In the genomic region with DNA sequence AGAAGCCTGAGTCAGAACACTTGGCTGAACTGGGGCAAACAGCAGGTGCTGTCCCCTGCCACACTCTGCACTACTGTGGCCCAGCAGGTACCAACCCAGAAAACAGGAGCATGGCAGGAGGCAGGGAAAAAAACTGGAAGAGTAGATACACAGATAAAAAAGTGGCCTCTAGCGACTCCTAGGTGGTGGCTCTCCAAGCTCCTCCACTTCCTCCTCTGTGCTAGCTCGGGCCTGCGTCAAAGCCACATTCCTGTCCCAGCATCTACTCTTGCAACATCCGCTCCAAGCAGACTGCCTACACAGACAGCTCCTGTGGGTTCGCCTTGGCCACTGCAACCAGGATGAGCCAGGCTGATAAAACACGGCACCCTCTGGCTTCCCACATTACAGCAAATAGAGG, we compare ENCODE assay signal across 1 cellular context.
A peak's percentile ranks its signal among the peaks of the same experiment; 100 is the strongest.
TF ChIP-seq lines count a peak whose summit lies in the region.

No MANE protein-coding gene starts in this region.

TF ChIP-seq in HepG2, 621 proteins besides CTCF, POLR2A, EP300 and RAD21:
- TF ChIP-seq CEBPB (IDR thresholded peaks at IDR 0.05; ENCODE audit: borderline replicate concordance, low read depth, low read length): peak; percentile 85
- peak; percentile 33; the same call in 1 of the 2 replicates for TF ChIP-seq GABPB1 (CRISPR knock-in tag; IDR thresholded peaks at IDR 0.05)
- TF ChIP-seq ZKSCAN5 (CRISPR knock-in tag; IDR thresholded peaks at IDR 0.05): no peak
- TF ChIP-seq ZKSCAN1 (IDR thresholded peaks at IDR 0.05; ENCODE audit: low read length): no peak
- no peak for TF ChIP-seq ZNF891 (CRISPR knock-in tag; IDR thresholded peaks at IDR 0.05)
- TF ChIP-seq, protein P1, sequence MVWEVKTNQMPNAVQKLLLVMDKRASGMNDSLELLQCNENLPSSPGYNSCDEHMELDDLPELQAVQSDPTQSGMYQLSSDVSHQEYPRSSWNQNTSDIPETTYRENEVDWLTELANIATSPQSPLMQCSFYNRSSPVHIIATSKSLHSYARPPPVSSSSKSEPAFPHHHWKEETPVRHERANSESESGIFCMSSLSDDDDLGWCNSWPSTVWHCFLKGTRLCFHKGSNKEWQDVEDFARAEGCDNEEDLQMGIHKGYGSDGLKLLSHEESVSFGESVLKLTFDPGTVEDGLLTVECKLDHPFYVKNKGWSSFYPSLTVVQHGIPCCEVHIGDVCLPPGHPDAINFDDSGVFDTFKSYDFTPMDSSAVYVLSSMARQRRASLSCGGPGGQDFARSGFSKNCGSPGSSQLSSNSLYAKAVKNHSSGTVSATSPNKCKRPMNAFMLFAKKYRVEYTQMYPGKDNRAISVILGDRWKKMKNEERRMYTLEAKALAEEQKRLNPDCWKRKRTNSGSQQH (CRISPR knock-in tag; IDR thresholded peaks at IDR 0.05; ENCODE audit: low read depth): no peak
- peak; percentile 74 for TF ChIP-seq CEBPG (CRISPR knock-in tag; IDR thresholded peaks at IDR 0.05)
- peak; percentile 55 for TF ChIP-seq TEAD3 (CRISPR knock-in tag; optimal IDR thresholded peaks at IDR 0.05; ENCODE audit: borderline replicate concordance)
- TF ChIP-seq, protein P2, sequence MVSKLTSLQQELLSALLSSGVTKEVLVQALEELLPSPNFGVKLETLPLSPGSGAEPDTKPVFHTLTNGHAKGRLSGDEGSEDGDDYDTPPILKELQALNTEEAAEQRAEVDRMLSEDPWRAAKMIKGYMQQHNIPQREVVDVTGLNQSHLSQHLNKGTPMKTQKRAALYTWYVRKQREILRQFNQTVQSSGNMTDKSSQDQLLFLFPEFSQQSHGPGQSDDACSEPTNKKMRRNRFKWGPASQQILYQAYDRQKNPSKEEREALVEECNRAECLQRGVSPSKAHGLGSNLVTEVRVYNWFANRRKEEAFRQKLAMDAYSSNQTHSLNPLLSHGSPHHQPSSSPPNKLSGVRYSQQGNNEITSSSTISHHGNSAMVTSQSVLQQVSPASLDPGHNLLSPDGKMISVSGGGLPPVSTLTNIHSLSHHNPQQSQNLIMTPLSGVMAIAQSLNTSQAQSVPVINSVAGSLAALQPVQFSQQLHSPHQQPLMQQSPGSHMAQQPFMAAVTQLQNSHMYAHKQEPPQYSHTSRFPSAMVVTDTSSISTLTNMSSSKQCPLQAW (CRISPR knock-in tag; IDR thresholded peaks at IDR 0.05): no peak
- TF ChIP-seq ELF3 (CRISPR knock-in tag; IDR thresholded peaks at IDR 0.05): 0 out of 2 replicates have a peak, but pooled peaks have one; percentile 39
- no peak for TF ChIP-seq GFI1 (CRISPR knock-in tag; IDR thresholded peaks at IDR 0.05; ENCODE audit: borderline replicate concordance)
- TF ChIP-seq RELA (CRISPR knock-in tag; IDR thresholded peaks at IDR 0.05): no peak
- no peak for TF ChIP-seq DPF2 (CRISPR knock-in tag; IDR thresholded peaks at IDR 0.05; ENCODE audit: borderline replicate concordance, low read depth)
- TF ChIP-seq ZNF773 (CRISPR knock-in tag; IDR thresholded peaks at IDR 0.05; ENCODE audit: borderline replicate concordance): no peak
- TF ChIP-seq GABPA (IDR thresholded peaks at IDR 0.05; ENCODE audit: low read depth, low read length): no peak
- peak; percentile 26; the same call in 1 of the 2 replicates for TF ChIP-seq GABPA (CRISPR knock-in tag; IDR thresholded peaks at IDR 0.05; ENCODE audit: low read depth)
- TF ChIP-seq, protein P3, sequence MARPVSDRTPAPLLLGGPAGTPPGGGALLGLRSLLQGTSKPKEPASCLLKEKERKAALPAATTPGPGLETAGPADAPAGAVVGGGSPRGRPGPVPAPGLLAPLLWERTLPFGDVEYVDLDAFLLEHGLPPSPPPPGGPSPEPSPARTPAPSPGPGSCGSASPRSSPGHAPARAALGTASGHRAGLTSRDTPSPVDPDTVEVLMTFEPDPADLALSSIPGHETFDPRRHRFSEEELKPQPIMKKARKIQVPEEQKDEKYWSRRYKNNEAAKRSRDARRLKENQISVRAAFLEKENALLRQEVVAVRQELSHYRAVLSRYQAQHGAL (CRISPR knock-in tag; IDR thresholded peaks at IDR 0.05; ENCODE audit: not compliant biosample characterization): no peak
- TF ChIP-seq ZNF839 (CRISPR knock-in tag; IDR thresholded peaks at IDR 0.05; ENCODE audit: borderline replicate concordance): no peak
- TF ChIP-seq XRCC5 (optimal IDR thresholded peaks at IDR 0.05; ENCODE audit: low read length): peak; percentile 42
- no peak for TF ChIP-seq KDM5B (CRISPR knock-in tag; IDR thresholded peaks at IDR 0.05; ENCODE audit: borderline replicate concordance)
TF ChIP-seq in HepG2: peak in this region for 7.
